Comparison of ENCODE assay signal across 9 cellular contexts in genomic region chr12:20212658-20213387, GRCh38.
A peak's percentile ranks its signal among the peaks of the same experiment; 100 is the strongest.
DNase-seq lines count a peak whose midpoint lies in the region; ATAC-seq, FAIRE-seq and TF ChIP-seq lines count a peak whose summit lies in the region.
"Had no signal": no experiment of that assay in that cellular context is flagged by ENCODE, and none has a peak within 500 bp of the region (broad histone marks: within the 10 kb centered on the region; RNA-seq: fewer than 3 reads in every experiment).

No MANE protein-coding gene starts in this region.

- POLR2A ChIA-PET in activated CD4-positive, alpha-beta memory T cell treated with anti-CD3 and anti-CD28 coated beads for 36 hours (lab: Charles Lee), result no interaction called here

- no peak overlapping the region for H3K4me3 ChIP-seq in choroid plexus epithelial cell (ENCODE audit: low read depth, low read length)
- H3K4me3 ChIP-seq in kidney (ENCODE audit: low read length in 2 of 2), result peak overlapping the region in 1 of 2 donors; percentile 19
- no peak overlapping the region for H3K4me3 ChIP-seq in spleen

- no peak for TF ChIP-seq POLR2A in spleen (IDR thresholded peaks at IDR 0.05)

- H3K27ac ChIP-seq in kidney (ENCODE audit: low read depth in 2 of 2, low read length in 2 of 2), result peak overlapping the region in 1 of 2 donors; percentile 20
- peak overlapping the region in 5 of 8 donors; percentile 7 to 37 (median 34) for H3K27ac ChIP-seq in spleen
- H3K27ac ChIP-seq: neutrophil had no signal

- no peak overlapping the region for H3K27ac Mint-ChIP-seq in activated CD4-positive, alpha-beta memory T cell treated with anti-CD3 and anti-CD28 coated beads for 36 hours

- H3K27me3 Mint-ChIP-seq in activated CD4-positive, alpha-beta memory T cell treated with anti-CD3 and anti-CD28 coated beads for 36 hours, result no peaks in the 10 kb centered on the region

- peak; percentile 70 for FAIRE-seq in kidney (lab: Jason Lieb, UNC)

- H3K9ac ChIP-seq in kidney (ENCODE audit: low read length in 2 of 2), result no peak overlapping the region

- CTCF ChIA-PET in activated CD4-positive, alpha-beta memory T cell treated with anti-CD3 and anti-CD28 coated beads for 36 hours (lab: Charles Lee), result no interaction called here

- intact Hi-C loops in kidney (cut with DNase I) (no loop called here), spleen (cut with DNase I; ENCODE audit: low total_unique reads) (no loop called here)
- intact Hi-C loops in activated CD4-positive, alpha-beta memory T cell treated with anti-CD3 and anti-CD28 coated beads for 36 hours (cut with micrococcal nuclease), result no loop called here

- ATAC-seq in HG03196 (IDR thresholded peaks at IDR 0.05; ENCODE audit: unreplicated experiment), result no peak
- no peak for ATAC-seq in HG03025 (IDR thresholded peaks at IDR 0.05; ENCODE audit: low FRiP score, unreplicated experiment)

- H3K36me3 Mint-ChIP-seq in activated CD4-positive, alpha-beta memory T cell treated with anti-CD3 and anti-CD28 coated beads for 36 hours, result no peaks in the 10 kb centered on the region

- DNase-seq in EL, result peak; percentile 99
- DNase-seq in NCI-H2196 treated with DMSO at 0.1 percent for 48 hours (lab: John Stamatoyannopoulos, UW; ENCODE audit: unreplicated experiment), result peak; percentile 38
- DNase-seq in choroid plexus epithelial cell (ENCODE audit: low read depth), result peak; percentile 99
- DNase-seq in kidney, result peak; percentile 93
- no peak for DNase-seq in spleen
- DNase-seq in activated CD4-positive, alpha-beta memory T cell treated with anti-CD3 and anti-CD28 coated beads for 36 hours, result no peak

- H3K9me3 Mint-ChIP-seq in activated CD4-positive, alpha-beta memory T cell treated with anti-CD3 and anti-CD28 coated beads for 36 hours, result no peaks in the 10 kb centered on the region

- no peak overlapping the region for H3K4me3 Mint-ChIP-seq in activated CD4-positive, alpha-beta memory T cell treated with anti-CD3 and anti-CD28 coated beads for 36 hours

- H3K36me3 ChIP-seq in kidney (ENCODE audit: control insufficient read depth in 1 of 2, insufficient read depth in 2 of 2, low read length in 2 of 2) (no peaks in the 10 kb centered on the region), spleen (no peaks in the 10 kb centered on the region)
- H3K36me3 ChIP-seq: neutrophil had no signal

- WGBS in spleen, 5 donors, result 47 to 62% (median 55%) methylated on average over 7 of the region's 7 CpGs

- no peak for TF ChIP-seq CTCF in choroid plexus epithelial cell (conservative IDR thresholded peaks at IDR 0.05; ENCODE audit: low read depth, low read length)
- TF ChIP-seq CTCF in kidney (IDR thresholded peaks at IDR 0.05; ENCODE audit: borderline replicate concordance, extremely low read depth, insufficient read depth), result no peak
- no peak for TF ChIP-seq CTCF in spleen (IDR thresholded peaks at IDR 0.05 in 8 of 11, conservative IDR thresholded peaks at IDR 0.05 in 3 of 11)

- no peaks in the 10 kb centered on the region for H3K9me3 ChIP-seq in kidney (ENCODE audit: control insufficient read depth in 1 of 2, low read length in 2 of 2)
- H3K9me3 ChIP-seq in spleen, result no peaks in the 10 kb centered on the region
- H3K9me3 ChIP-seq: neutrophil had no signal

- H3K4me1 Mint-ChIP-seq in activated CD4-positive, alpha-beta memory T cell treated with anti-CD3 and anti-CD28 coated beads for 36 hours (ENCODE audit: low read depth), result no peaks in the 10 kb centered on the region

- no peaks in the 10 kb centered on the region for H3K27me3 ChIP-seq in spleen (replicated peaks in 1 of 7)
- H3K27me3 ChIP-seq: neutrophil had no signal

- H3K4me1 ChIP-seq in kidney (ENCODE audit: control insufficient read depth in 1 of 2, insufficient read depth in 1 of 2, low read depth in 1 of 2, low read length in 2 of 2) (no peaks in the 10 kb centered on the region), spleen (peaks cover 0 to 15% (median 2%) of the 10 kb centered on the region in 6 donors)

Comparison
In these comparisons a context has a peak if more than half of its experiments do, and no peak if none do; other contexts are left out.
1. DNase-seq: peak in EL (single experiment), NCI-H2196 treated with DMSO at 0.1 percent for 48 hours (single experiment), choroid plexus epithelial cell (single experiment) and kidney (single experiment); none in spleen (single experiment) and activated CD4-positive, alpha-beta memory T cell treated with anti-CD3 and anti-CD28 coated beads for 36 hours (single experiment).